ENCODE assay signal across 42 cellular contexts in genomic region chr17:10821770-10822169, GRCh38. TPM values are rescaled to one million over a fixed set of nuclear protein-coding genes. Genes with fewer than 3 reads are reported as not detected.
"Had no signal": no experiment of that assay in that cellular context is flagged by ENCODE, and none has a peak within 500 bp of the region (broad histone marks: within the 10 kb centered on the region; RNA-seq: fewer than 3 reads in every experiment).

No MANE protein-coding gene starts in this region.

- H3K4me1 ChIP-seq: ascending aorta, breast epithelium had no signal

- FAIRE-seq: astrocyte, bronchial epithelial cell had no signal

- H3K36me3 Mint-ChIP-seq: activated naive CD4-positive, alpha-beta T cell treated with anti-CD3 and anti-CD28 coated beads, Interleukin-2, amount 10 ng/mL, durations not matched to agents 7 days and 5 days; activated naive CD4-positive, alpha-beta T cell treated with anti-CD3 and anti-CD28 coated beads, Interleukin-2, amount 50 U/mL, for 24 hours; activated naive CD4-positive, alpha-beta T cell treated with anti-CD3 and anti-CD28 coated beads, Interleukin-2, amount 50 U/mL, for 72 hours; activated naive CD8-positive, alpha-beta T cell; activated naive CD8-positive, alpha-beta T cell treated with anti-CD3 and anti-CD28 coated beads for 36 hours; activated naive CD8-positive, alpha-beta T cell treated with anti-CD3 and anti-CD28 coated beads, Interleukin-2, amount 10 ng/mL, durations not matched to agents 7 days and 5 days; brain had no signal

- H3K27me3 Mint-ChIP-seq: activated naive CD8-positive, alpha-beta T cell; activated naive CD8-positive, alpha-beta T cell treated with anti-CD3 and anti-CD28 coated beads for 36 hours had no signal

- H3K4me3 ChIP-seq: ascending aorta, body of pancreas, breast epithelium, cardiac muscle cell had no signal

- H3K9me3 Mint-ChIP-seq: activated naive CD4-positive, alpha-beta T cell treated with anti-CD3 and anti-CD28 coated beads for 36 hours; activated naive CD4-positive, alpha-beta T cell treated with anti-CD3 and anti-CD28 coated beads, Interleukin-2, amount 10 ng/mL, durations not matched to agents 7 days and 5 days; activated naive CD4-positive, alpha-beta T cell treated with anti-CD3 and anti-CD28 coated beads, Interleukin-2, amount 50 U/mL, for 24 hours; activated naive CD4-positive, alpha-beta T cell treated with anti-CD3 and anti-CD28 coated beads, Interleukin-2, amount 50 U/mL, for 72 hours; activated naive CD8-positive, alpha-beta T cell treated with anti-CD3 and anti-CD28 coated beads for 36 hours; activated naive CD8-positive, alpha-beta T cell treated with anti-CD3 and anti-CD28 coated beads, Interleukin-2, amount 10 ng/mL, durations not matched to agents 7 days and 5 days; activated naive CD8-positive, alpha-beta T cell treated with anti-CD3 and anti-CD28 coated beads, Interleukin-2, amount 50 U/mL, for 24 hours; activated T-cell treated with anti-CD3 and anti-CD28 coated beads, Interleukin-2, amount 50 U/mL, for 24 hours; activated T-cell treated with anti-CD3 and anti-CD28 coated beads, Interleukin-2, amount 50 U/mL, for 4 hours; activated T-cell treated with anti-CD3 and anti-CD28 coated beads, Interleukin-2, amount 50 U/mL, for 72 hours; activated T-helper 1 cell treated with anti-CD3 and anti-CD28 coated beads, Interleukin-12 subunit alpha, Interleukin-12 subunit beta, Interleukin-2, Interleukin-4 antibody, amounts not matched to agents 30 ng/mL and 10 ng/mL and 1 ng/mL, durations not matched to agents 14 hours and 24 hours and 36 hours; activated T-helper 17 cell treated with anti-CD3 and anti-CD28 coated beads, Interleukin-2, amount 50 U/mL, for 72 hours; activated T-helper 2 cell treated with anti-CD3 and anti-CD28 coated beads, Interferon-gamma antibody, Interleukin-2, Interleukin-4, amounts not matched to agents 10 μg/mL and 5 μg/mL and 100 μg/mL, durations not matched to agents 14 hours and 24 hours and 36 hours; central memory CD8-positive, alpha-beta T cell had no signal

- H3K27ac ChIP-seq: ascending aorta, body of pancreas, brain microvascular endothelial cell, breast epithelium, cardiac muscle cell had no signal

- DNase-seq: activated effector memory CD4-positive, alpha-beta T cell treated with anti-CD3 and anti-CD28 coated beads, Interleukin-2, amount 50 U/mL, for 16 hours; activated effector memory CD4-positive, alpha-beta T cell treated with Interleukin-2 at 50 U/mL for 16 hours; activated gamma-delta T cell; activated gamma-delta T cell treated with Interleukin-2 at 50 U/mL for 16 hours; activated naive CD4-positive, alpha-beta T cell; activated naive CD4-positive, alpha-beta T cell treated with anti-CD3 and anti-CD28 coated beads for 36 hours; activated naive CD4-positive, alpha-beta T cell treated with anti-CD3 and anti-CD28 coated beads, Interleukin-2, amount 10 ng/mL, durations not matched to agents 7 days and 5 days; activated naive CD4-positive, alpha-beta T cell treated with anti-CD3 and anti-CD28 coated beads, Interleukin-2, amount 50 U/mL, for 16 hours; activated naive CD4-positive, alpha-beta T cell treated with Interleukin-2 at 50 U/mL for 16 hours; activated naive CD8-positive, alpha-beta T cell treated with anti-CD3 and anti-CD28 coated beads for 36 hours; activated naive CD8-positive, alpha-beta T cell treated with anti-CD3 and anti-CD28 coated beads, Interleukin-2, amount 10 ng/mL, durations not matched to agents 7 days and 5 days; activated naive CD8-positive, alpha-beta T cell treated with anti-CD3 and anti-CD28 coated beads, Interleukin-2, amount 50 U/mL, for 24 hours; activated T-cell treated with anti-CD3 and anti-CD28 coated beads, Interleukin-2, amount 50 U/mL, for 1 hour; activated T-cell treated with anti-CD3 and anti-CD28 coated beads, Interleukin-2, amount 50 U/mL, for 24 hours; activated T-cell treated with anti-CD3 and anti-CD28 coated beads, Interleukin-2, amount 50 U/mL, for 4 hours; activated T-cell treated with anti-CD3 and anti-CD28 coated beads, Interleukin-2, amount 50 U/mL, for 48 hours; activated T-cell treated with anti-CD3 and anti-CD28 coated beads, Interleukin-2, amount 50 U/mL, for 72 hours; amniotic stem cell; amygdala; anterior cingulate cortex; aorta; brain microvascular endothelial cell; caudate nucleus; central memory CD4-positive, alpha-beta T cell; cerebellar nuclear complex had no signal

- H3K27ac Mint-ChIP-seq: activated naive CD4-positive, alpha-beta T cell treated with anti-CD3 and anti-CD28 coated beads for 36 hours; activated naive CD4-positive, alpha-beta T cell treated with anti-CD3 and anti-CD28 coated beads, Interleukin-2, amount 10 ng/mL, durations not matched to agents 7 days and 5 days; activated naive CD4-positive, alpha-beta T cell treated with anti-CD3 and anti-CD28 coated beads, Interleukin-2, amount 50 U/mL, for 24 hours; activated naive CD4-positive, alpha-beta T cell treated with anti-CD3 and anti-CD28 coated beads, Interleukin-2, amount 50 U/mL, for 72 hours; activated naive CD8-positive, alpha-beta T cell; activated naive CD8-positive, alpha-beta T cell treated with anti-CD3 and anti-CD28 coated beads for 36 hours; activated naive CD8-positive, alpha-beta T cell treated with anti-CD3 and anti-CD28 coated beads, Interleukin-2, amount 10 ng/mL, durations not matched to agents 7 days and 5 days; activated naive CD8-positive, alpha-beta T cell treated with anti-CD3 and anti-CD28 coated beads, Interleukin-2, amount 50 U/mL, for 24 hours; activated T-cell treated with anti-CD3 and anti-CD28 coated beads, Interleukin-2, amount 50 U/mL, for 24 hours; activated T-cell treated with anti-CD3 and anti-CD28 coated beads, Interleukin-2, amount 50 U/mL, for 72 hours; activated T-helper 1 cell treated with anti-CD3 and anti-CD28 coated beads, Interleukin-12 subunit alpha, Interleukin-12 subunit beta, Interleukin-2, Interleukin-4 antibody, amounts not matched to agents 30 ng/mL and 10 ng/mL and 1 ng/mL, durations not matched to agents 14 hours and 24 hours and 36 hours; activated T-helper 17 cell treated with anti-CD3 and anti-CD28 coated beads, Interleukin-2, amount 50 U/mL, for 72 hours; activated T-helper 2 cell treated with anti-CD3 and anti-CD28 coated beads, Interferon-gamma antibody, Interleukin-2, Interleukin-4, amounts not matched to agents 10 μg/mL and 5 μg/mL and 100 μg/mL, durations not matched to agents 14 hours and 24 hours and 36 hours had no signal

- ATAC-seq: activated naive CD4-positive, alpha-beta T cell treated with anti-CD3 and anti-CD28 coated beads, Interleukin-2, amount 50 U/mL, for 72 hours; activated naive CD8-positive, alpha-beta T cell treated with anti-CD3 and anti-CD28 coated beads, Interleukin-2, amount 50 U/mL, for 24 hours; activated T-cell treated with anti-CD3 and anti-CD28 coated beads, Interleukin-2, amount 50 U/mL, for 4 hours; activated T-cell treated with anti-CD3 and anti-CD28 coated beads, Interleukin-2, amount 50 U/mL, for 72 hours; activated T-helper 17 cell treated with anti-CD3 and anti-CD28 coated beads, Interleukin-2, amount 50 U/mL, for 72 hours; body of pancreas had no signal

- H3K27me3 ChIP-seq: ascending aorta, body of pancreas, brain microvascular endothelial cell, cardiac muscle cell had no signal

- H3K4me3 Mint-ChIP-seq: activated naive CD4-positive, alpha-beta T cell treated with anti-CD3 and anti-CD28 coated beads for 36 hours; activated naive CD4-positive, alpha-beta T cell treated with anti-CD3 and anti-CD28 coated beads, Interleukin-2, amount 10 ng/mL, durations not matched to agents 7 days and 5 days; activated naive CD4-positive, alpha-beta T cell treated with anti-CD3 and anti-CD28 coated beads, Interleukin-2, amount 50 U/mL, for 24 hours; activated naive CD8-positive, alpha-beta T cell; activated naive CD8-positive, alpha-beta T cell treated with anti-CD3 and anti-CD28 coated beads for 36 hours; activated naive CD8-positive, alpha-beta T cell treated with anti-CD3 and anti-CD28 coated beads, Interleukin-2, amount 10 ng/mL, durations not matched to agents 7 days and 5 days; activated naive CD8-positive, alpha-beta T cell treated with anti-CD3 and anti-CD28 coated beads, Interleukin-2, amount 50 U/mL, for 24 hours; activated T-cell treated with anti-CD3 and anti-CD28 coated beads, Interleukin-2, amount 50 U/mL, for 24 hours; activated T-cell treated with anti-CD3 and anti-CD28 coated beads, Interleukin-2, amount 50 U/mL, for 4 hours; activated T-cell treated with anti-CD3 and anti-CD28 coated beads, Interleukin-2, amount 50 U/mL, for 72 hours; activated T-helper 1 cell treated with anti-CD3 and anti-CD28 coated beads, Interleukin-12 subunit alpha, Interleukin-12 subunit beta, Interleukin-2, Interleukin-4 antibody, amounts not matched to agents 30 ng/mL and 10 ng/mL and 1 ng/mL, durations not matched to agents 14 hours and 24 hours and 36 hours; activated T-helper 17 cell treated with anti-CD3 and anti-CD28 coated beads, Interleukin-2, amount 50 U/mL, for 72 hours; brain; central memory CD8-positive, alpha-beta T cell had no signal

- H3K36me3 ChIP-seq: ascending aorta, brain microvascular endothelial cell, breast epithelium, cardiac muscle cell had no signal

- H3K9me3 ChIP-seq: ascending aorta, body of pancreas, breast epithelium had no signal

- H3K4me1 Mint-ChIP-seq: activated naive CD4-positive, alpha-beta T cell treated with anti-CD3 and anti-CD28 coated beads, Interleukin-2, amount 10 ng/mL, durations not matched to agents 7 days and 5 days; activated naive CD4-positive, alpha-beta T cell treated with anti-CD3 and anti-CD28 coated beads, Interleukin-2, amount 50 U/mL, for 24 hours; activated naive CD8-positive, alpha-beta T cell treated with anti-CD3 and anti-CD28 coated beads, Interleukin-2, amount 10 ng/mL, durations not matched to agents 7 days and 5 days; activated naive CD8-positive, alpha-beta T cell treated with anti-CD3 and anti-CD28 coated beads, Interleukin-2, amount 50 U/mL, for 24 hours; activated T-helper 17 cell treated with anti-CD3 and anti-CD28 coated beads, Interleukin-2, amount 50 U/mL, for 72 hours; central memory CD8-positive, alpha-beta T cell had no signal

RNA-seq across cellular contexts. Expression of gene PIRT, which starts 16.1 kb away (rescaled TPM):
- total RNA-seq: activated naive CD4-positive, alpha-beta T cell treated with anti-CD3 and anti-CD28 coated beads for 36 hours; activated naive CD4-positive, alpha-beta T cell treated with anti-CD3 and anti-CD28 coated beads, Interleukin-2, amount 50 U/mL, for 72 hours; activated naive CD8-positive, alpha-beta T cell treated with anti-CD3 and anti-CD28 coated beads for 36 hours; activated naive CD8-positive, alpha-beta T cell treated with anti-CD3 and anti-CD28 coated beads, Interleukin-2, amount 10 ng/mL, durations not matched to agents 7 days and 5 days; activated T-cell treated with anti-CD3 and anti-CD28 coated beads, Interleukin-2, amount 50 U/mL, for 4 hours; activated T-cell treated with anti-CD3 and anti-CD28 coated beads, Interleukin-2, amount 50 U/mL, for 72 hours; activated T-helper 1 cell treated with anti-CD3 and anti-CD28 coated beads, Interleukin-12 subunit alpha, Interleukin-12 subunit beta, Interleukin-2, Interleukin-4 antibody, amounts not matched to agents 30 ng/mL and 10 ng/mL and 1 ng/mL, durations not matched to agents 14 hours and 24 hours and 36 hours; activated T-helper 17 cell treated with anti-CD3 and anti-CD28 coated beads, Interleukin-2, amount 50 U/mL, for 72 hours; activated T-helper 2 cell treated with anti-CD3 and anti-CD28 coated beads, Interferon-gamma antibody, Interleukin-2, Interleukin-4, amounts not matched to agents 10 μg/mL and 5 μg/mL and 100 μg/mL, durations not matched to agents 14 hours and 24 hours and 36 hours; ascending aorta; astrocyte; bronchial epithelial cell; cardiac muscle cell; cardiac septum; chondrocyte had no signal
- polyA plus RNA-seq: aorta, cardiac muscle cell had no signal

RNA-seq across cellular contexts. Expression of gene TMEM238L, which starts 17.9 kb away (rescaled TPM):
- total RNA-seq: activated naive CD4-positive, alpha-beta T cell treated with anti-CD3 and anti-CD28 coated beads for 36 hours; activated naive CD4-positive, alpha-beta T cell treated with anti-CD3 and anti-CD28 coated beads, Interleukin-2, amount 50 U/mL, for 72 hours; activated naive CD8-positive, alpha-beta T cell treated with anti-CD3 and anti-CD28 coated beads for 36 hours; activated naive CD8-positive, alpha-beta T cell treated with anti-CD3 and anti-CD28 coated beads, Interleukin-2, amount 10 ng/mL, durations not matched to agents 7 days and 5 days; activated T-cell treated with anti-CD3 and anti-CD28 coated beads, Interleukin-2, amount 50 U/mL, for 4 hours; activated T-cell treated with anti-CD3 and anti-CD28 coated beads, Interleukin-2, amount 50 U/mL, for 72 hours; activated T-helper 1 cell treated with anti-CD3 and anti-CD28 coated beads, Interleukin-12 subunit alpha, Interleukin-12 subunit beta, Interleukin-2, Interleukin-4 antibody, amounts not matched to agents 30 ng/mL and 10 ng/mL and 1 ng/mL, durations not matched to agents 14 hours and 24 hours and 36 hours; activated T-helper 17 cell treated with anti-CD3 and anti-CD28 coated beads, Interleukin-2, amount 50 U/mL, for 72 hours; activated T-helper 2 cell treated with anti-CD3 and anti-CD28 coated beads, Interferon-gamma antibody, Interleukin-2, Interleukin-4, amounts not matched to agents 10 μg/mL and 5 μg/mL and 100 μg/mL, durations not matched to agents 14 hours and 24 hours and 36 hours; aorta; ascending aorta; astrocyte; body of pancreas; bronchial epithelial cell; cardiac muscle cell; cardiac septum; cerebellum; chondrocyte had no signal
- polyA plus RNA-seq: cardiac muscle cell had no signal
